In the genomic region with DNA sequence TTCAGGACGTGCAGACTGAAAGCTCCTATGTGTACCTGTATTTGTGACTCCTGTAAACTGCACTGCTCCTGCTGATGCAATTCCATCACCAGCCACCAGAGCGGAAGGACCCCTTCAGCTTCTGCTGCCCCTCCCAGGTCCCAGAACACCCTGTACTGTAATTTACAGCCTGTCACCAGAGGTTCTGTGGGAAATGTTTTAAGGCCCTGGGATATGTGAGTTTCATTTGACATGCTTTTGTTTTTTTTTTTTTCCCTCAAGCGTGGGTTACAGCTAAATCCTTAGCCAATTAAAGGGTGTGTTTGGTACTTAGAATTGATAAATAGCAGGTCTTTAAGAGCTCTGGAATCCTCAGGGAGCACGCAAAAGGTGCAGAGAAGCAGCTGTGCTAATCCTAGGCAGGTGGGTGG, we compare ENCODE assay signal across 1 cellular context.
TF ChIP-seq lines count a peak whose summit lies in the region.

No MANE protein-coding gene starts in this region.

TF ChIP-seq in HCT116, 20 proteins besides CTCF, POLR2A, EP300 and RAD21 (continued from another document):
- TF ChIP-seq, protein P1, sequence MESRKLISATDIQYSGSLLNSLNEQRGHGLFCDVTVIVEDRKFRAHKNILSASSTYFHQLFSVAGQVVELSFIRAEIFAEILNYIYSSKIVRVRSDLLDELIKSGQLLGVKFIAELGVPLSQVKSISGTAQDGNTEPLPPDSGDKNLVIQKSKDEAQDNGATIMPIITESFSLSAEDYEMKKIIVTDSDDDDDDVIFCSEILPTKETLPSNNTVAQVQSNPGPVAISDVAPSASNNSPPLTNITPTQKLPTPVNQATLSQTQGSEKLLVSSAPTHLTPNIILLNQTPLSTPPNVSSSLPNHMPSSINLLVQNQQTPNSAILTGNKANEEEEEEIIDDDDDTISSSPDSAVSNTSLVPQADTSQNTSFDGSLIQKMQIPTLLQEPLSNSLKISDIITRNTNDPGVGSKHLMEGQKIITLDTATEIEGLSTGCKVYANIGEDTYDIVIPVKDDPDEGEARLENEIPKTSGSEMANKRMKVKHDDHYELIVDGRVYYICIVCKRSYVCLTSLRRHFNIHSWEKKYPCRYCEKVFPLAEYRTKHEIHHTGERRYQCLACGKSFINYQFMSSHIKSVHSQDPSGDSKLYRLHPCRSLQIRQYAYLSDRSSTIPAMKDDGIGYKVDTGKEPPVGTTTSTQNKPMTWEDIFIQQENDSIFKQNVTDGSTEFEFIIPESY (IDR thresholded peaks at IDR 0.05; ENCODE audit: extremely low read depth, insufficient replicate concordance, low read length): no peak
- TF ChIP-seq JUND (IDR thresholded peaks at IDR 0.05) (no peak), POLR2AphosphoS5 (IDR thresholded peaks at IDR 0.05; ENCODE audit: low read depth, low read length) (no peak), TCF7L2 (IDR thresholded peaks at IDR 0.05; ENCODE audit: borderline replicate concordance, extremely low read depth, insufficient read depth, insufficient read length) (no peak), EGR1 (IDR thresholded peaks at IDR 0.05; ENCODE audit: low read depth) (no peak), EZH2phosphoT487 (IDR thresholded peaks at IDR 0.05; ENCODE audit: borderline replicate concordance) (no peak), EZH2 (IDR thresholded peaks at IDR 0.05) (no peak), YY1 (IDR thresholded peaks at IDR 0.05; ENCODE audit: extremely low read depth, insufficient replicate concordance, low read depth, low read length) (no peak), SP1 (IDR thresholded peaks at IDR 0.05; ENCODE audit: low read depth) (no peak), ELF1 (IDR thresholded peaks at IDR 0.05; ENCODE audit: borderline replicate concordance, low read depth) (no peak), SRF (IDR thresholded peaks at IDR 0.05; ENCODE audit: low read depth) (no peak), ZNF274 (IDR thresholded peaks at IDR 0.05; ENCODE audit: low read depth, low read length) (no peak)
- TF ChIP-seq, protein P2, sequence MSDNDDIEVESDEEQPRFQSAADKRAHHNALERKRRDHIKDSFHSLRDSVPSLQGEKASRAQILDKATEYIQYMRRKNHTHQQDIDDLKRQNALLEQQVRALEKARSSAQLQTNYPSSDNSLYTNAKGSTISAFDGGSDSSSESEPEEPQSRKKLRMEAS (IDR thresholded peaks at IDR 0.05): no peak
- TF ChIP-seq, protein P3, sequence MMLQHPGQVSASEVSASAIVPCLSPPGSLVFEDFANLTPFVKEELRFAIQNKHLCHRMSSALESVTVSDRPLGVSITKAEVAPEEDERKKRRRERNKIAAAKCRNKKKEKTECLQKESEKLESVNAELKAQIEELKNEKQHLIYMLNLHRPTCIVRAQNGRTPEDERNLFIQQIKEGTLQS (IDR thresholded peaks at IDR 0.05): no peak
